14 cellular contexts compared by ENCODE assay signal in the genomic region with DNA sequence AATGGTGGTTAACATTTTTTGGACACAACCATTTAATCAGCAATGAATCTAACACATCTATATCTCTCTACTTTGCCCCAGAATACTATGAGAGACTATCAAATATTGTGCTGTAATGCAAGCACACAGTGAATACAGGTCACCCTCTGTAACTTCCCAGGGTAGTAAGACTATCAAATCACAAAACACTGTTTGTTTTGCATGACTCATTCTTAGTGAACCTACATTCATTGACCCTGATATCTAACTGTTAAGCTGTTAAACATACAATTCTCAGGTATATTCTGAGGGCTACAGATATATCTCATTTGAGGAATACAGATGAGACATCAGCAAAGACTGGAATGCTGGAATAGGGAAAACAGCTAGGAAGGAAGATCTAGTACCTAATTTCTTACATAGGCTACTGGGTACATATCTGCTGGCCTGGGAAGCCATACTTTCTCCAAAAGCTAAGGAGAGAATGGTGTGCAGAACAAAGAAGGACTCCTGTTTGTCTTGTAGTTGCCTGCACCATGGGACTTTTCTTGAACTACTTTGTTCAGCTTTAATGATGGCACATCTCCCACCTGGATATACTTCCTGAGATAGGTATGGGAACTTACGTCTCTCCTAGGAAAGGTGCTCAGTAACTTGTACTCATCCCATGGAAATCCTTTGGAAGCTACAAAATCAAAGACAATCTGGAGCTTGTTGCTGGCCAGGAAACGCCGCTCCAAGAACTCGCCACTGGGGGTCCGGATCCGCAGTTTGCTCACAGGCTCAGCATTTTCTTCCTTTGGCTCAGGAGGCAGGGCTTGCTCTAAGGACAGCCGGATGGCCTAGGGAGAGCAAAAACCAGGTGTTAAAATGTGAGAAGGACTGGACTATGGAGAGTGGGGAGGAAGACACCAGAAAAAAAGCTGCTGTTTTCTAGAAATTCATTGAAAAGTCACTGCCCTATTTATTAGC. TPM values are rescaled to one million over a fixed set of nuclear protein-coding genes. Genes with fewer than 3 reads are reported as not detected.
DNase-seq lines count a peak whose midpoint lies in the region; ATAC-seq and TF ChIP-seq lines count a peak whose summit lies in the region.
"Had no signal": no experiment of that assay in that cellular context is flagged by ENCODE, and none has a peak within 500 bp of the region (broad histone marks: within the 10 kb centered on the region; RNA-seq: fewer than 3 reads in every experiment).

No MANE protein-coding gene starts in this region.

- H3K4me3 Mint-ChIP-seq in GM23338, result no peak overlapping the region
- H3K4me3 Mint-ChIP-seq in endodermal cell, result no peak overlapping the region
- H3K4me3 Mint-ChIP-seq: CD8-positive, alpha-beta T cell; neural crest cell; stimulated activated naive B cell treated with anti-CD40 and anti-IgM and Interleukin-4, amounts not matched to agents 10 μg/mL and 1 μg/mL and 100 μg/mL, for 72 hours had no signal

- H3F3A ChIP-seq in GM23338 (replicated peaks; ENCODE audit: low read depth), result no peaks in the 10 kb centered on the region

- H3K27me3 Mint-ChIP-seq in GM23338 (ENCODE audit: insufficient read depth, low read depth, poor library complexity) (peaks cover 2% of the 10 kb centered on the region), endodermal cell (ENCODE audit: insufficient read depth) (no peaks in the 10 kb centered on the region)
- H3K27me3 Mint-ChIP-seq: stimulated activated naive B cell treated with anti-CD40 and anti-IgM and Interleukin-4, amounts not matched to agents 10 μg/mL and 1 μg/mL and 100 μg/mL, for 72 hours had no signal

- H3K9me2 ChIP-seq in GM23338 (ENCODE audit: insufficient read depth), result no peaks in the 10 kb centered on the region

- H4K20me1 ChIP-seq in GM23338 (replicated peaks; ENCODE audit: insufficient read depth), result no peaks in the 10 kb centered on the region

- peaks cover 9% of the 10 kb centered on the region for H3K4me1 ChIP-seq in GM23338 (ENCODE audit: insufficient read depth)
- H3K4me1 ChIP-seq in endodermal cell (ENCODE audit: control insufficient read depth, insufficient read depth, low read length), result no peaks in the 10 kb centered on the region
- no peaks in the 10 kb centered on the region for H3K4me1 ChIP-seq in liver (ENCODE audit: control insufficient read depth in 4 of 4, insufficient read depth in 4 of 4, low read length in 3 of 4)

- no peak overlapping the region for H3K4me3 ChIP-seq in GM23338
- H3K4me3 ChIP-seq in endodermal cell (ENCODE audit: low read length), result no peak overlapping the region
- H3K4me3 ChIP-seq in liver (ENCODE audit: low read depth in 1 of 3, low read length in 3 of 3), result no peak overlapping the region

- H3K79me2 ChIP-seq in GM23338 (replicated peaks; ENCODE audit: insufficient read depth), result no peaks in the 10 kb centered on the region

- TF ChIP-seq CTCF in GM23338 (conservative IDR thresholded peaks at IDR 0.05; ENCODE audit: low read depth in 2 of 2) (peak; percentile 21 to 29; a peak in 3 of 4 replicates), endodermal cell (conservative IDR thresholded peaks at IDR 0.05) (peak; percentile 55), liver (IDR thresholded peaks at IDR 0.05; ENCODE audit: low read depth, low read length, missing input control) (no peak)

- 63 to 93% methylated on average over 3 to 7 of the region's 7 CpGs for WGBS in endodermal cell (ENCODE audit: insufficient coverage in 1 of 2, insufficient read length in 1 of 2), 2 experiments
- 95% methylated on average over 7 of the region's 7 CpGs for WGBS in liver

- H3K9ac ChIP-seq in endodermal cell (ENCODE audit: extremely low read depth, low read length, poor library complexity, severe bottlenecking) (no peak overlapping the region), liver (ENCODE audit: low read depth in 1 of 2, low read length in 2 of 2) (no peak overlapping the region)

- no peaks in the 10 kb centered on the region; the same call in 1 of the 2 replicates for H3K36me3 ChIP-seq in GM23338 (ENCODE audit: insufficient read depth)
- H3K36me3 ChIP-seq in endodermal cell (ENCODE audit: control insufficient read depth, insufficient read depth, low read length), result peaks cover 5% of the 10 kb centered on the region
- H3K36me3 ChIP-seq in liver (ENCODE audit: control insufficient read depth in 4 of 4, insufficient read depth in 3 of 4, low read depth in 1 of 4, low read length in 3 of 4), result peaks cover 0 to 16% (median 10%) of the 10 kb centered on the region in 4 donors

- TF ChIP-seq RAD21 in liver (IDR thresholded peaks at IDR 0.05), result peak; percentile 20 to 43

- H3K27ac ChIP-seq in GM23338 (ENCODE audit: low read depth) (no peak overlapping the region), endodermal cell (ENCODE audit: low read depth, low read length) (no peak overlapping the region), liver (ENCODE audit: low read depth in 1 of 2, low read length in 2 of 2) (no peak overlapping the region)

- no peaks in the 10 kb centered on the region for H3K27me3 ChIP-seq in GM23338 (ENCODE audit: insufficient read depth)
- no peaks in the 10 kb centered on the region for H3K27me3 ChIP-seq in endodermal cell (ENCODE audit: control insufficient read depth, insufficient read depth, low read length, poor library complexity, severe bottlenecking)
- H3K27me3 ChIP-seq in liver (ENCODE audit: control insufficient read depth in 4 of 4, insufficient read depth in 4 of 4, low read length in 3 of 4), result no peaks in the 10 kb centered on the region

- ATAC-seq in GM23338, result peak; percentile 86
- ATAC-seq: CD8-positive, alpha-beta T cell; stimulated activated naive B cell treated with anti-CD40 and anti-IgM and Interleukin-4, amounts not matched to agents 10 μg/mL and 1 μg/mL and 100 μg/mL, for 72 hours had no signal

- H2AFZ ChIP-seq in GM23338, result no peak overlapping the region

- no peak overlapping the region for H3K27ac Mint-ChIP-seq in GM23338
- peak overlapping the region; percentile 81 for H3K27ac Mint-ChIP-seq in endodermal cell
- H3K27ac Mint-ChIP-seq: CD8-positive, alpha-beta T cell; stimulated activated naive B cell treated with anti-CD40 and anti-IgM and Interleukin-4, amounts not matched to agents 10 μg/mL and 1 μg/mL and 100 μg/mL, for 72 hours had no signal

- no peaks in the 10 kb centered on the region for H3K9me3 ChIP-seq in endodermal cell (ENCODE audit: control insufficient read depth, low read length)
- no peaks in the 10 kb centered on the region for H3K9me3 ChIP-seq in liver (ENCODE audit: control insufficient read depth in 4 of 4, low read length in 3 of 4)

- H3K4me2 ChIP-seq in GM23338, result no peak overlapping the region

- DNase-seq in GM23338 (ENCODE audit: low spot score) (peak; percentile 86), NCI-H2196 treated with DMSO at 0.1 percent for 48 hours (lab: John Stamatoyannopoulos, UW; ENCODE audit: unreplicated experiment) (peak; percentile 62), endodermal cell (peak; percentile 91), amygdala (lab: John Stamatoyannopoulos, UW) (no peak), SK-N-DZ (ENCODE audit: low spot score) (no peak), NCI-H446 (lab: John Stamatoyannopoulos, UW) (no peak), KG1 (lab: John Stamatoyannopoulos, UW) (no peak)
- DNase-seq: activated CD8-positive, alpha-beta memory T cell treated with anti-CD3 and anti-CD28 coated beads, Interleukin-2, amount 50 U/mL, for 4 hours; anterior cingulate cortex; CD8-positive, alpha-beta T cell; kidney; stimulated activated naive B cell treated with anti-CD40 and anti-IgM and Interleukin-4, amounts not matched to agents 10 μg/mL and 1 μg/mL and 100 μg/mL, for 72 hours had no signal

- H3K4me1 Mint-ChIP-seq in GM23338 (peaks cover 38% of the 10 kb centered on the region), endodermal cell (peaks cover 31% of the 10 kb centered on the region)
- H3K4me1 Mint-ChIP-seq: neural crest cell; stimulated activated naive B cell treated with anti-CD40 and anti-IgM and Interleukin-4, amounts not matched to agents 10 μg/mL and 1 μg/mL and 100 μg/mL, for 72 hours had no signal

- no peaks in the 10 kb centered on the region; the same call in 2 of the 3 replicates for H3K36me3 Mint-ChIP-seq in GM23338 (ENCODE audit: low read depth)
- no peaks in the 10 kb centered on the region for H3K36me3 Mint-ChIP-seq in endodermal cell (ENCODE audit: low read depth)

- H3K9me3 Mint-ChIP-seq in GM23338, result no peaks in the 10 kb centered on the region
- H3K9me3 Mint-ChIP-seq in endodermal cell, result no peaks in the 10 kb centered on the region
- H3K9me3 Mint-ChIP-seq: CD8-positive, alpha-beta T cell; neural crest cell; stimulated activated naive B cell treated with anti-CD40 and anti-IgM and Interleukin-4, amounts not matched to agents 10 μg/mL and 1 μg/mL and 100 μg/mL, for 72 hours had no signal

TF ChIP-seq in GM23338, 12 proteins besides CTCF, POLR2A, EP300 and RAD21 (continues in another document):
- TF ChIP-seq EZH2phosphoT487 (IDR thresholded peaks at IDR 0.05; ENCODE audit: unreplicated experiment) (no peak), ZNF331 (CRISPR knock-in tag; IDR thresholded peaks at IDR 0.05; ENCODE audit: low read depth) (no peak), STAT1 (IDR thresholded peaks at IDR 0.05; ENCODE audit: unreplicated experiment) (no peak)

TF ChIP-seq in liver, 16 proteins besides CTCF, POLR2A, EP300 and RAD21 (continues in another document):
- TF ChIP-seq RXRA (IDR thresholded peaks at IDR 0.05), result peak; percentile 87 to 90
- peak; percentile 35 to 61 for TF ChIP-seq HNF4A (conservative IDR thresholded peaks at IDR 0.05)
- peak; percentile 99 to 100 for TF ChIP-seq JUND (IDR thresholded peaks at IDR 0.05)
- TF ChIP-seq, protein P1, sequence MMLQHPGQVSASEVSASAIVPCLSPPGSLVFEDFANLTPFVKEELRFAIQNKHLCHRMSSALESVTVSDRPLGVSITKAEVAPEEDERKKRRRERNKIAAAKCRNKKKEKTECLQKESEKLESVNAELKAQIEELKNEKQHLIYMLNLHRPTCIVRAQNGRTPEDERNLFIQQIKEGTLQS (IDR thresholded peaks at IDR 0.05), result peak; percentile 96

RNA-seq across cellular contexts. Expression of gene DMRTA2, which starts 51.9 kb away (rescaled TPM):
- 0.07 TPM in 1 of 2 replicates, not detected in the other for total RNA-seq in GM23338 (2014; rRNA removed; shearing (Covaris generic))
- not detected in 2 replicates for polyA plus RNA-seq in GM23338 (2016; fragmentation: Nextera tagmentation; extraction: Ambion mirVana)
- total RNA-seq in endodermal cell, result 1 to 10 TPM; 1.2 to 2.4 TPM
- polyA plus RNA-seq in endodermal cell (2013, experiment 1 of 2), result 0.50 TPM
- polyA plus RNA-seq in endodermal cell (2013, experiment 2 of 2), result 0.33 TPM
- total RNA-seq in liver, result not detected
- not detected for polyA plus RNA-seq in liver
- polyA plus RNA-seq in SK-N-DZ (2014; cell fraction: cytosol; rRNA removed), result 0.17 and 1.3 TPM in 2 replicates
- polyA plus RNA-seq in SK-N-DZ (2014; cell fraction: nucleus; rRNA removed), result 1.4 and 1.9 TPM in 2 replicates
- total RNA-seq: CD8-positive, alpha-beta T cell; kidney; neural crest cell had no signal

Comparison
In these comparisons a context has a peak if more than half of its experiments do, and no peak if none do; other contexts are left out.
1. DNase-seq: peak in GM23338 (single experiment), NCI-H2196 treated with DMSO at 0.1 percent for 48 hours (single experiment) and endodermal cell (single experiment); none in amygdala (0 of 56), SK-N-DZ (single experiment), NCI-H446 (0 of 2) and KG1 (single experiment).